8 cellular contexts compared by ENCODE assay signal in the genomic region with DNA sequence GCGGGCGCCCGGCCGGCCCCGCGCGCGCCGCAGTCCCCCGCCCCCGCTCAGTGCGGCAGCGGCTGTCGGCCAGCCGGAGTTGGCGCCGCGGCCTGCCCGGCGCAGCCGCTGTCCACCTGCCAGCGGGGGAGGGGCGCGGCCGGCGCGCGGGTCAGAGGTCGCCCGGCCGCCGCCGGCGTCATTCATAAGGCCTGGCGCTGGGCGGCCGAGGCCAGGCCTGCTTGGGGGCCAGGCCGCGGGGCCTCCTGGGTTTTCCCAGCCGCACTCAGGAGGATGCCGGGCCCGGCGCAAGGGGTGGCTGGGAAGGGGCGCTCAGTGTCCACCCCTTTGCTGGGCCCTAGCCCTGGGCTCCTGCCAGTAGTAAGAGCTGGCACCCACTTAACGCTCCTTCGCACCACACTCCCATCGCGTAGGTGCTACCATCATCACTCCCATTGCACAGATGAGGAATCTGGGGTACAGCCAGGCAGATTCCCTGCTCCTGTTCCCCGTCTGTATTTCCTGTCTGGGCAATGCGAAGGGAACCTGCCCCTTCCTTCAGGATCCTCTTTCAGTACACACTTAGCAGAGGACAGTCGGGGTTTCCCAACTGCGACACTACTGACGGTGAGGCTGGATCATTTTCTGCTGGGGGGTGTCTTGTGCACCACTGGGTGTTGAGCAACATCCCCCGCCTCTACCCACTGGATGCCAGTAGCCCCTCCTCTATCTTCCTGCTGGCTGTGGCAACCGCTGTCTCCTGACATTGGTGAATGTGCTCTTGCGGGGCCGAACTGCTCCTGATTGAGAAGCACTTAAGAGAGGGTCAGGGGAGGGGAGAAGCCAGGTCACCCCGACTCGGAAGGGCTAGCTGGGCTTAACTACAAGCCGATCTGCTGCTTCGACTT. TPM values are rescaled to one million over a fixed set of nuclear protein-coding genes. Genes with fewer than 3 reads are reported as not detected.
DNase-seq lines count a peak whose midpoint lies in the region; ATAC-seq and TF ChIP-seq lines count a peak whose summit lies in the region.

No MANE protein-coding gene starts in this region.

- H3K4me1 Mint-ChIP-seq in activated T-cell treated with anti-CD3 and anti-CD28 coated beads, Interleukin-2, amount 50 U/mL, for 72 hours (ENCODE audit: low read depth) = peaks cover 39% of the 10 kb centered on the region
- peaks cover 39 to 44% (median 42%) of the 10 kb centered on the region in 3 donors for H3K4me1 Mint-ChIP-seq in naive B cell

- H3K27ac ChIP-seq in upper lobe of left lung = peak overlapping the region; percentile 95 to 98 (median 98)

- peaks cover 0 to 5% of the 10 kb centered on the region in 2 donors for H3K36me3 Mint-ChIP-seq in activated T-cell treated with anti-CD3 and anti-CD28 coated beads, Interleukin-2, amount 50 U/mL, for 72 hours (ENCODE audit: insufficient read depth in 2 of 2)
- no peaks in the 10 kb centered on the region for H3K36me3 Mint-ChIP-seq in naive B cell

- no peak for DNase-seq in GM12864 (ENCODE audit: low read depth)
- peak; percentile 91 to 95 for DNase-seq in NOMO-1 (lab: John Stamatoyannopoulos, UW; ENCODE audit: unreplicated experiment in 2 of 2)
- peak; percentile 31 to 36 for DNase-seq in activated T-cell treated with anti-CD3 and anti-CD28 coated beads, Interleukin-2, amount 50 U/mL, for 72 hours
- peak; percentile 69 for DNase-seq in fibroblast of peridontal ligament (ENCODE audit: extremely low read depth)
- DNase-seq in naive B cell = peak; percentile 51
- DNase-seq in upper lobe of left lung = peak in 1 of 2 donors; percentile 96

- ATAC-seq in HG02759 (IDR thresholded peaks at IDR 0.05; ENCODE audit: unreplicated experiment) (peak; percentile 38), naive B cell (ENCODE audit: low read depth in 2 of 2) (peak; percentile 20 to 21), upper lobe of left lung (ENCODE audit: low FRiP score in 2 of 2) (peak; percentile 64 to 70), HG02970 (IDR thresholded peaks at IDR 0.05; ENCODE audit: low FRiP score, unreplicated experiment) (no peak)
- no peak for ATAC-seq in activated T-cell treated with anti-CD3 and anti-CD28 coated beads, Interleukin-2, amount 50 U/mL, for 72 hours (replicated peaks in 1 of 2)

- peak overlapping the region; percentile 92 for H3K27ac Mint-ChIP-seq in activated T-cell treated with anti-CD3 and anti-CD28 coated beads, Interleukin-2, amount 50 U/mL, for 72 hours
- peak overlapping the region; percentile 93 to 100 (median 98) for H3K27ac Mint-ChIP-seq in naive B cell

- H3K27me3 Mint-ChIP-seq in activated T-cell treated with anti-CD3 and anti-CD28 coated beads, Interleukin-2, amount 50 U/mL, for 72 hours (ENCODE audit: low read depth) = no peaks in the 10 kb centered on the region
- H3K27me3 Mint-ChIP-seq in naive B cell = no peaks in the 10 kb centered on the region

- H3K27me3 ChIP-seq in upper lobe of left lung = no peaks in the 10 kb centered on the region

- peak in 3 of 4 donors; percentile 55 to 82 (median 79) for TF ChIP-seq POLR2A in upper lobe of left lung (IDR thresholded peaks at IDR 0.05)

- H3K4me3 ChIP-seq in GM12864 (ENCODE audit: low read depth, low read length) (peak overlapping the region; percentile 64), upper lobe of left lung (peak overlapping the region; percentile 54 to 97 (median 90))

- no peaks in the 10 kb centered on the region for H3K9me3 ChIP-seq in upper lobe of left lung

- 4 to 5% methylated on average over 18 to 21 of the region's 61 CpGs for WGBS in upper lobe of left lung, 2 donors

- H3K4me3 Mint-ChIP-seq in activated T-cell treated with anti-CD3 and anti-CD28 coated beads, Interleukin-2, amount 50 U/mL, for 72 hours = peak overlapping the region; percentile 94 to 97
- peak overlapping the region; percentile 91 to 97 (median 94) for H3K4me3 Mint-ChIP-seq in naive B cell

- peaks cover 48 to 56% (median 50%) of the 10 kb centered on the region in 4 donors for H3K4me1 ChIP-seq in upper lobe of left lung

- peak in 1 of 4 donors; percentile 60 for TF ChIP-seq EP300 in upper lobe of left lung (IDR thresholded peaks at IDR 0.05)

- H3K36me3 ChIP-seq in upper lobe of left lung = no peaks in the 10 kb centered on the region

- no peak for TF ChIP-seq CTCF in GM12864 (IDR thresholded peaks at IDR 0.05; ENCODE audit: low read depth, low read length, missing control alignments)
- peak in 3 of 6 experiments; percentile 4 to 33 (median 17) for TF ChIP-seq CTCF in upper lobe of left lung (IDR thresholded peaks at IDR 0.05)

- no peaks in the 10 kb centered on the region for H3K9me3 Mint-ChIP-seq in activated T-cell treated with anti-CD3 and anti-CD28 coated beads, Interleukin-2, amount 50 U/mL, for 72 hours
- H3K9me3 Mint-ChIP-seq in naive B cell = no peaks in the 10 kb centered on the region

RNA-seq across cellular contexts. Expression of gene PRKACA, which starts 0.8 kb away (rescaled TPM):
- 10 to 100 TPM; 67.7 to 75.0 TPM for total RNA-seq in activated T-cell treated with anti-CD3 and anti-CD28 coated beads, Interleukin-2, amount 50 U/mL, for 72 hours
- 1 to 10 TPM in 3 of 6 donors, under 1 TPM in 2, not detected in 1; 0.60 to 3.1 (median 1.2) TPM for polyA plus RNA-seq in naive B cell (ENCODE audit: low read depth in 6 of 6)
- 100 to 1,000 TPM in 1 of 6 donors, 10 to 100 TPM in 5; 24.1 to 107 (median 51.7) TPM for total RNA-seq in upper lobe of left lung

RNA-seq across cellular contexts. Expression of gene ASF1B, which starts 18.0 kb away (rescaled TPM):
- 10 to 100 TPM; 71.3 to 84.4 TPM for total RNA-seq in activated T-cell treated with anti-CD3 and anti-CD28 coated beads, Interleukin-2, amount 50 U/mL, for 72 hours
- polyA plus RNA-seq in naive B cell (ENCODE audit: low read depth in 6 of 6) = 1 to 10 TPM; 1.8 to 4.1 (median 2.5) TPM
- 1 to 10 TPM; 1.2 to 4.9 (median 3.0) TPM for total RNA-seq in upper lobe of left lung

RNA-seq across cellular contexts. Expression of gene SAMD1, which starts 27.9 kb away (rescaled TPM):
- 10 to 100 TPM; 41.6 to 77.1 TPM for total RNA-seq in activated T-cell treated with anti-CD3 and anti-CD28 coated beads, Interleukin-2, amount 50 U/mL, for 72 hours
- 1 to 10 TPM in 5 of 6 donors, under 1 TPM in 1; 0.52 to 2.1 (median 1.2) TPM for polyA plus RNA-seq in naive B cell (ENCODE audit: low read depth in 6 of 6)
- 10 to 100 TPM; 17.8 to 62.8 (median 37.0) TPM for total RNA-seq in upper lobe of left lung

RNA-seq across cellular contexts. Expression of gene C19orf67, which starts 32.8 kb away (rescaled TPM):
- not detected for total RNA-seq in activated T-cell treated with anti-CD3 and anti-CD28 coated beads, Interleukin-2, amount 50 U/mL, for 72 hours
- not detected for polyA plus RNA-seq in naive B cell (ENCODE audit: low read depth in 6 of 6)
- total RNA-seq in upper lobe of left lung = under 1 TPM in 1 of 6 donors, not detected in 5; 0.40 TPM

RNA-seq across cellular contexts. Expression of gene MISP3, which starts 45.8 kb away (rescaled TPM):
- total RNA-seq in activated T-cell treated with anti-CD3 and anti-CD28 coated beads, Interleukin-2, amount 50 U/mL, for 72 hours = 1 to 10 TPM; 4.6 to 5.8 TPM
- polyA plus RNA-seq in naive B cell (ENCODE audit: low read depth in 6 of 6) = under 1 TPM in 3 of 6 donors, not detected in 3; 0.16 to 0.53 (median 0.20) TPM
- 10 to 100 TPM in 3 of 6 donors, 1 to 10 TPM in 3; 7.9 to 31.2 (median 12.3) TPM for total RNA-seq in upper lobe of left lung

Comparison
In these comparisons a context has a peak if more than half of its experiments do, and no peak if none do; other contexts are left out.
1. ATAC-seq: peak in HG02759 (single experiment), naive B cell (2 of 2) and upper lobe of left lung (2 of 2); none in activated T-cell treated with anti-CD3 and anti-CD28 coated beads, Interleukin-2, amount 50 U/mL, for 72 hours (0 of 2) and HG02970 (single experiment).
2. RNA of gene ASF1B, which starts 18.0 kb away (total RNA-seq): 71.3 to 84.4 TPM in activated T-cell treated with anti-CD3 and anti-CD28 coated beads, Interleukin-2, amount 50 U/mL, for 72 hours; 1.2 to 4.9 TPM in upper lobe of left lung; every median in the first group is over 10 times any median in the second.